ENCODE assay signal across 2 cellular contexts in the genomic region with DNA sequence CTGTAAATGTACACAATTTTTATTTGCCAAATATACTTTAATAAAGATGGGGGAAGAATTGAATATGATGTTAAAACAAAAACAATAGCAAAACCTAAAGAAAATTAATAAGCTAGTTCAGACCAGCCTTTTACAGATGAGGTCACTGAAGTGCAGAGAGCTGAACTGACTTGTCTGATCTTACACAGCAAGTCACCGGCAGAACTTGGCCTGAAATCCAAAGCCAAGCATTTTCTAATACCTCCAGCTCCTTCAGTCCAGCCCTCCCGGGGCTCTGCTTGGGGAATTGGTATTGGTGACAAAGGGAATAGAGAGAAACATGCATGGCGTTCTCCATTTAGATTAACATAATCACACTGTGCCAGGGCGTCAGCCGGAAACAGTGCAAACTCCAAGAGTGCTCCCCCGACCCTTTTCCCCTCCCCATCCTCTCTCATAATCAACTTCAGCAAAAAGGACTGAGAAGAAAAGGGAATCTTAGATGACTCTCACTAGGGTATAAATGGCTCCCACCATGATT.
TF ChIP-seq lines count a peak whose summit lies in the region.

No MANE protein-coding gene starts in this region.

TF ChIP-seq in IMR-90, 13 proteins besides CTCF, POLR2A, EP300 and RAD21:
- TF ChIP-seq RFX5 (IDR thresholded peaks at IDR 0.05; ENCODE audit: low read depth, low read length), result no peak
- no peak for TF ChIP-seq BHLHE40 (IDR thresholded peaks at IDR 0.05; ENCODE audit: low read depth, low read length)
- TF ChIP-seq ELK1 (IDR thresholded peaks at IDR 0.05; ENCODE audit: borderline replicate concordance, low read depth, low read length), result no peak
- no peak for TF ChIP-seq RCOR1 (IDR thresholded peaks at IDR 0.05; ENCODE audit: insufficient replicate concordance, low read length)
- TF ChIP-seq, protein P1, sequence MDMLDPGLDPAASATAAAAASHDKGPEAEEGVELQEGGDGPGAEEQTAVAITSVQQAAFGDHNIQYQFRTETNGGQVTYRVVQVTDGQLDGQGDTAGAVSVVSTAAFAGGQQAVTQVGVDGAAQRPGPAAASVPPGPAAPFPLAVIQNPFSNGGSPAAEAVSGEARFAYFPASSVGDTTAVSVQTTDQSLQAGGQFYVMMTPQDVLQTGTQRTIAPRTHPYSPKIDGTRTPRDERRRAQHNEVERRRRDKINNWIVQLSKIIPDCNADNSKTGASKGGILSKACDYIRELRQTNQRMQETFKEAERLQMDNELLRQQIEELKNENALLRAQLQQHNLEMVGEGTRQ (IDR thresholded peaks at IDR 0.05; ENCODE audit: low read depth, low read length), result no peak
- TF ChIP-seq MAFK (IDR thresholded peaks at IDR 0.05; ENCODE audit: low read depth, low read length), result no peak
- no peak for TF ChIP-seq MAZ (IDR thresholded peaks at IDR 0.05; ENCODE audit: borderline replicate concordance, low read depth, low read length)
- no peak for TF ChIP-seq CEBPB (IDR thresholded peaks at IDR 0.05; ENCODE audit: low read depth, low read length)
- no peak for TF ChIP-seq SMC3 (IDR thresholded peaks at IDR 0.05; ENCODE audit: low read depth, low read length)
- TF ChIP-seq CHD1 (IDR thresholded peaks at IDR 0.05; ENCODE audit: low read depth, low read length), result no peak
- no peak for TF ChIP-seq NFE2L2 (IDR thresholded peaks at IDR 0.05; ENCODE audit: low read depth, low read length)
- TF ChIP-seq MXI1 (IDR thresholded peaks at IDR 0.05; ENCODE audit: borderline replicate concordance, low read depth, low read length), result no peak

TF ChIP-seq in H1, 55 proteins besides CTCF, POLR2A, EP300 and RAD21:
- TF ChIP-seq RXRA (IDR thresholded peaks at IDR 0.05; ENCODE audit: insufficient read depth, low read depth, low read length) (no peak), CREB1 (IDR thresholded peaks at IDR 0.05) (no peak), CHD1 (IDR thresholded peaks at IDR 0.05; ENCODE audit: low read depth, low read length) (no peak), TBP (IDR thresholded peaks at IDR 0.05; ENCODE audit: low read depth, low read length) (no peak), CBX8 (IDR thresholded peaks at IDR 0.05; ENCODE audit: borderline replicate concordance, low read depth, low read length) (no peak)
